Comparison of ENCODE assay signal across 1 cellular context in genomic region chr15:52171386-52171785, GRCh38.
TF ChIP-seq lines count a peak whose summit lies in the region.

No MANE protein-coding gene starts in this region.

TF ChIP-seq in K562, 482 proteins besides CTCF, POLR2A, EP300 and RAD21 (continued from another document):
- TF ChIP-seq ATF7 (IDR thresholded peaks at IDR 0.05) (no peak), BHLHE40 (IDR thresholded peaks at IDR 0.05; ENCODE audit: low read length) (no peak), ZNF740 (CRISPR knock-in tag; IDR thresholded peaks at IDR 0.05) (no peak), ZNF740 (tag; IDR thresholded peaks at IDR 0.05) (no peak), SRSF9 (IDR thresholded peaks at IDR 0.05; ENCODE audit: borderline replicate concordance, low read depth, low read length) (no peak), HNRNPLL (IDR thresholded peaks at IDR 0.05; ENCODE audit: low read depth, low read length, poor library complexity, severe bottlenecking) (no peak), HDAC3 (IDR thresholded peaks at IDR 0.05; ENCODE audit: borderline replicate concordance, partially characterized antibody) (no peak), TSC22D4 (tag; IDR thresholded peaks at IDR 0.05) (no peak), KAT7 (CRISPR knock-in tag; IDR thresholded peaks at IDR 0.05; ENCODE audit: borderline replicate concordance) (no peak), MTF1 (CRISPR knock-in tag; IDR thresholded peaks at IDR 0.05; ENCODE audit: borderline replicate concordance) (no peak), TFE3 (CRISPR knock-in tag; IDR thresholded peaks at IDR 0.05) (no peak)
TF ChIP-seq in K562: peak in this region for 0.
